Comparison of ENCODE assay signal across 8 cellular contexts in genomic region chr4:71006203-71006907, GRCh38. TPM values are rescaled to one million over a fixed set of nuclear protein-coding genes. Genes with fewer than 3 reads are reported as not detected.
A peak's percentile ranks its signal among the peaks of the same experiment; 100 is the strongest.
DNase-seq lines count a peak whose midpoint lies in the region; ATAC-seq and TF ChIP-seq lines count a peak whose summit lies in the region.
"Had no signal": no experiment of that assay in that cellular context is flagged by ENCODE, and none has a peak within 500 bp of the region (broad histone marks: within the 10 kb centered on the region; RNA-seq: fewer than 3 reads in every experiment).

No MANE protein-coding gene starts in this region.

- H3K4me1 Mint-ChIP-seq in naive thymus-derived CD4-positive, alpha-beta T cell: peaks cover 54 to 81% (median 78%) of the 10 kb centered on the region in 7 donors

- peaks cover 0 to 9% (median 4%) of the 10 kb centered on the region in 11 donors for H3K9me3 Mint-ChIP-seq in naive thymus-derived CD4-positive, alpha-beta T cell

- ATAC-seq in GM18868 (IDR thresholded peaks at IDR 0.05; ENCODE audit: unreplicated experiment) (peak; percentile 72), GM21786 (IDR thresholded peaks at IDR 0.05; ENCODE audit: unreplicated experiment) (peak; percentile 71), HG03575 (IDR thresholded peaks at IDR 0.05; ENCODE audit: extremely low read depth, insufficient number of reproducible peaks, low FRiP score, unreplicated experiment) (peak; percentile 56)
- peak; percentile 45 for ATAC-seq in naive thymus-derived CD4-positive, alpha-beta T cell
- ATAC-seq: Panc1 had no signal

- peak overlapping the region; percentile 67 to 91 (median 89) for H3K27ac Mint-ChIP-seq in naive thymus-derived CD4-positive, alpha-beta T cell

- peak in 1 of 9 donors; percentile 14 for DNase-seq in naive thymus-derived CD4-positive, alpha-beta T cell
- DNase-seq in uterus (no peak), adrenal gland (no peak), NCI-H526 treated with DMSO at 0.1 percent for 48 hours (lab: John Stamatoyannopoulos, UW) (no peak)

- CTCF ChIA-PET in naive thymus-derived CD4-positive, alpha-beta T cell (lab: Charles Lee): interaction anchor here (0.7 to 3.2 kb wide), 3 partner anchors 12 to 355 kb away, joined by 3 to 16 read pairs (median 5); partner anchors contain the start of gene DCK

- TF ChIP-seq CTCF in uterus (IDR thresholded peaks at IDR 0.05) (no peak), adrenal gland (IDR thresholded peaks at IDR 0.05) (no peak)

- H3K36me3 Mint-ChIP-seq in naive thymus-derived CD4-positive, alpha-beta T cell: peaks cover 8 to 34% (median 15%) of the 10 kb centered on the region in 5 donors

- H3K36me3 ChIP-seq in naive thymus-derived CD4-positive, alpha-beta T cell (ENCODE audit: control insufficient read depth in 2 of 3, insufficient read depth in 3 of 3, low read length in 3 of 3): no peaks in the 10 kb centered on the region
- H3K36me3 ChIP-seq in uterus (no peaks in the 10 kb centered on the region), adrenal gland (replicated peaks in 1 of 2) (no peaks in the 10 kb centered on the region)

- WGBS in adrenal gland, 4 donors: 79 to 86% (median 84%) methylated on average over 6 of the region's 6 CpGs

- H3K27ac ChIP-seq in naive thymus-derived CD4-positive, alpha-beta T cell (ENCODE audit: low read depth, low read length): peak overlapping the region; percentile 53
- H3K27ac ChIP-seq in uterus (no peak overlapping the region), adrenal gland (no peak overlapping the region)

- peak overlapping the region; percentile 20 to 80 (median 62) for H3K4me3 Mint-ChIP-seq in naive thymus-derived CD4-positive, alpha-beta T cell

- peaks cover 23 to 28% of the 10 kb centered on the region in 2 donors for H3K4me1 ChIP-seq in naive thymus-derived CD4-positive, alpha-beta T cell (ENCODE audit: control insufficient read depth in 2 of 2, insufficient read depth in 2 of 2, low read length in 2 of 2)
- H3K4me1 ChIP-seq in uterus (no peaks in the 10 kb centered on the region), adrenal gland (replicated peaks in 1 of 2) (peaks cover 16 to 18% of the 10 kb centered on the region in 2 donors)

- no peak overlapping the region for H3K4me3 ChIP-seq in naive thymus-derived CD4-positive, alpha-beta T cell (ENCODE audit: low read length)
- H3K4me3 ChIP-seq in uterus (no peak overlapping the region), adrenal gland (no peak overlapping the region)

- TF ChIP-seq POLR2A in uterus (IDR thresholded peaks at IDR 0.05): no peak
- TF ChIP-seq POLR2A in adrenal gland (IDR thresholded peaks at IDR 0.05): no peak

- POLR2A ChIA-PET in naive thymus-derived CD4-positive, alpha-beta T cell (lab: Charles Lee): interaction anchor here (0.7 to 1.6 kb wide), 2 partner anchors 13 to 271 kb away, joined by 5 to 8 read pairs; partner anchors contain the start of gene DCK

- no peaks in the 10 kb centered on the region for H3K27me3 ChIP-seq in naive thymus-derived CD4-positive, alpha-beta T cell (ENCODE audit: control insufficient read depth in 2 of 2, insufficient read depth in 2 of 2, low read length in 2 of 2)
- H3K27me3 ChIP-seq in uterus (no peaks in the 10 kb centered on the region), adrenal gland (no peaks in the 10 kb centered on the region)

- H3K27me3 Mint-ChIP-seq in naive thymus-derived CD4-positive, alpha-beta T cell: no peaks in the 10 kb centered on the region

- H3K9me3 ChIP-seq in naive thymus-derived CD4-positive, alpha-beta T cell (ENCODE audit: control insufficient read depth in 2 of 3, low read length in 3 of 3): no peaks in the 10 kb centered on the region
- H3K9me3 ChIP-seq in uterus (no peaks in the 10 kb centered on the region), adrenal gland (replicated peaks in 1 of 3) (no peaks in the 10 kb centered on the region)

- intact Hi-C loops in naive thymus-derived CD4-positive, alpha-beta T cell (cut with micrococcal nuclease): loop anchor here in 1 of 2 donors (1.0 to 10.0 kb wide), 5 partner anchors 13 to 382 kb away; partner anchors contain the start of genes DCK, ENAM and MOB1B
- intact Hi-C loops in uterus (cut with DNase I; ENCODE audit: low total_unique reads): no loop called here
- intact Hi-C loops in adrenal gland (cut with DNase I): loop anchor here in 1 of 2 donors (10.0 kb wide), 1 partner anchor 362 kb away; no protein-coding TSS in a partner anchor

RNA-seq across cellular contexts. Expression of gene DCK, which starts 12.9 kb away (rescaled TPM):
- 10 to 100 TPM; 19.8 to 72.8 (median 47.7) TPM for total RNA-seq in naive thymus-derived CD4-positive, alpha-beta T cell
- polyA plus RNA-seq in naive thymus-derived CD4-positive, alpha-beta T cell: 10 to 100 TPM; 60.5 to 86.1 TPM
- total RNA-seq in uterus: 10 to 100 TPM in 2 of 4 donors, 1 to 10 TPM in 2; 3.6 to 38.6 (median 8.1) TPM
- total RNA-seq in adrenal gland: 10 to 100 TPM in 7 of 8 donors, 1 to 10 TPM in 1; 9.8 to 21.0 (median 11.4) TPM
- 10 to 100 TPM in 1 of 3 donors, 1 to 10 TPM in 2; 2.5 to 18.1 (median 4.9) TPM for polyA plus RNA-seq in adrenal gland
